ENCODE assay signal across 8 cellular contexts in genomic region chr3:5187920-5188418, GRCh38. TPM values are rescaled to one million over a fixed set of nuclear protein-coding genes. Genes with fewer than 3 reads are reported as not detected.
A peak's percentile ranks its signal among the peaks of the same experiment; 100 is the strongest.
DNase-seq lines count a peak whose midpoint lies in the region; ATAC-seq, FAIRE-seq and TF ChIP-seq lines count a peak whose summit lies in the region.

No MANE protein-coding gene starts in this region.

- WGBS in thymus = under 1% methylated on average over 66 of the region's 66 CpGs

- H3K9me3 ChIP-seq in endothelial cell of umbilical vein (replicated peaks; ENCODE audit: control insufficient read depth, insufficient read depth, low read length) (no peaks in the 10 kb centered on the region), thymus (ENCODE audit: control insufficient read depth) (no peaks in the 10 kb centered on the region)

- peaks cover 27% of the 10 kb centered on the region for H3K36me3 Mint-ChIP-seq in activated CD8-positive, alpha-beta memory T cell treated with anti-CD3 and anti-CD28 coated beads, Interleukin-2, amount 10 ng/mL, durations not matched to agents 7 days and 5 days

- H3K79me2 ChIP-seq in KMS-11 (ENCODE audit: insufficient read depth, low read depth) (peaks cover 41% of the 10 kb centered on the region), endothelial cell of umbilical vein (ENCODE audit: control insufficient read depth, insufficient read depth, low read length) (peaks cover 53% of the 10 kb centered on the region)

- H3K27ac ChIP-seq in KMS-11 (peak overlapping the region; percentile 85), endothelial cell of umbilical vein (ENCODE audit: insufficient read depth, low read depth, low read length) (peak overlapping the region; percentile 92), thymus (ENCODE audit: low read depth) (peak overlapping the region; percentile 98)

- CTCF ChIA-PET in activated CD8-positive, alpha-beta memory T cell treated with anti-CD3 and anti-CD28 coated beads, Interleukin-2, amount 10 ng/mL, durations not matched to agents 7 days and 5 days (lab: Charles Lee) = interaction anchor here (1.2 to 3.0 kb wide), 2 partner anchors 9 to 65 kb away, joined by 3 to 25 read pairs; no protein-coding TSS in a partner anchor
- CTCF ChIA-PET in endothelial cell of umbilical vein (lab: Charles Lee) = interaction anchor here (0.8 to 2.8 kb wide), 4 partner anchors 8 to 67 kb away, joined by 3 to 11 read pairs (median 5); no protein-coding TSS in a partner anchor

- no peaks in the 10 kb centered on the region for H4K20me1 ChIP-seq in KMS-11 (ENCODE audit: insufficient read depth)
- H4K20me1 ChIP-seq in endothelial cell of umbilical vein (replicated peaks; ENCODE audit: control insufficient read depth, extremely low read depth, insufficient read depth, low read length) = no peaks in the 10 kb centered on the region

- POLR2A ChIA-PET in endothelial cell of umbilical vein (lab: Charles Lee) = interaction anchor here (0.9 kb wide), 1 partner anchor 9 kb away, joined by 3 read pairs; no protein-coding TSS in a partner anchor

- H3K4me1 ChIP-seq in KMS-11 (ENCODE audit: low read depth, poor library complexity, severe bottlenecking) (peaks cover 6% of the 10 kb centered on the region), endothelial cell of umbilical vein (ENCODE audit: control insufficient read depth, extremely low read depth, insufficient read depth, low read length) (peaks cover 20% of the 10 kb centered on the region), thymus (ENCODE audit: control insufficient read depth, insufficient read depth, low read length) (peaks cover 26% of the 10 kb centered on the region)

- no peaks in the 10 kb centered on the region for H3K27me3 ChIP-seq in KMS-11 (ENCODE audit: insufficient read depth, low read depth)
- H3K27me3 ChIP-seq in endothelial cell of umbilical vein (ENCODE audit: control insufficient read depth in 2 of 2, insufficient read depth in 2 of 2, low read length in 2 of 2) = no peaks in the 10 kb centered on the region
- H3K27me3 ChIP-seq in thymus (ENCODE audit: control insufficient read depth, insufficient read depth) = no peaks in the 10 kb centered on the region

- no peaks in the 10 kb centered on the region for H3K27me3 Mint-ChIP-seq in activated CD8-positive, alpha-beta memory T cell treated with anti-CD3 and anti-CD28 coated beads, Interleukin-2, amount 10 ng/mL, durations not matched to agents 7 days and 5 days

- TF ChIP-seq POLR2A in endothelial cell of umbilical vein (IDR thresholded peaks at IDR 0.05; ENCODE audit: low read depth, low read length) = no peak

- BruUV-seq in endothelial cell of umbilical vein (replicated peaks; lab: Mats Ljungman, UMichigan) = TSS peak; percentile 2

- FAIRE-seq in endothelial cell of umbilical vein (lab: Jason Lieb, UNC) = no peak

- peak overlapping the region; percentile 86 for H3K9ac ChIP-seq in KMS-11
- peak overlapping the region; percentile 88 for H3K9ac ChIP-seq in endothelial cell of umbilical vein (replicated peaks; ENCODE audit: extremely low read depth, insufficient read depth, low read length)

- H3K9me3 Mint-ChIP-seq in activated CD8-positive, alpha-beta memory T cell treated with anti-CD3 and anti-CD28 coated beads, Interleukin-2, amount 10 ng/mL, durations not matched to agents 7 days and 5 days (ENCODE audit: low read depth) = no peaks in the 10 kb centered on the region

- H3K36me3 ChIP-seq in KMS-11 (ENCODE audit: insufficient read depth) (no peaks in the 10 kb centered on the region), endothelial cell of umbilical vein (ENCODE audit: control insufficient read depth in 2 of 2, extremely low read depth in 1 of 2, insufficient read depth in 2 of 2, low read length in 2 of 2) (peaks cover 0 to under 1% of the 10 kb centered on the region in 2 experiments), thymus (ENCODE audit: control insufficient read depth, insufficient read depth) (peaks cover 5% of the 10 kb centered on the region)

- H3K4me2 ChIP-seq in KMS-11 = peak overlapping the region; percentile 54; the same call in 1 of the 2 replicates
- H3K4me2 ChIP-seq in endothelial cell of umbilical vein (ENCODE audit: insufficient read depth, low read length) = peak overlapping the region; percentile 74

- peak overlapping the region; percentile 93 for H3K4me3 Mint-ChIP-seq in activated CD8-positive, alpha-beta memory T cell treated with anti-CD3 and anti-CD28 coated beads, Interleukin-2, amount 10 ng/mL, durations not matched to agents 7 days and 5 days

- H3K4me1 Mint-ChIP-seq in activated CD8-positive, alpha-beta memory T cell treated with anti-CD3 and anti-CD28 coated beads, Interleukin-2, amount 10 ng/mL, durations not matched to agents 7 days and 5 days = peaks cover 28% of the 10 kb centered on the region

- dilution Hi-C loops in endothelial cell of umbilical vein (cut with MboI; ENCODE audit: extremely low pct_ligation_motif_present, low sequenced_read_pairs) = no loop called here

- peak; percentile 10 for ATAC-seq in GM21737 (IDR thresholded peaks at IDR 0.05; ENCODE audit: unreplicated experiment)
- ATAC-seq in activated CD8-positive, alpha-beta memory T cell treated with anti-CD3 and anti-CD28 coated beads, Interleukin-2, amount 10 ng/mL, durations not matched to agents 7 days and 5 days = peak; percentile 28

- peak overlapping the region; percentile 96 for H3K27ac Mint-ChIP-seq in activated CD8-positive, alpha-beta memory T cell treated with anti-CD3 and anti-CD28 coated beads, Interleukin-2, amount 10 ng/mL, durations not matched to agents 7 days and 5 days

- H2AFZ ChIP-seq in KMS-11 (ENCODE audit: low read depth) (peak overlapping the region; percentile 47), endothelial cell of umbilical vein (ENCODE audit: low read depth, low read length) (peak overlapping the region; percentile 56)

- DNase-seq in EL (peak; percentile 46), endothelial cell of umbilical vein (ENCODE audit: low read depth, low spot score) (no peak), mucosa of gallbladder (ENCODE audit: low spot score) (peak; percentile 18), SIG-M5 treated with dmso at 0.1 percent for 504 hours (lab: John Stamatoyannopoulos, UW; ENCODE audit: unreplicated experiment) (no peak)
- peak; percentile 69 for DNase-seq in activated CD8-positive, alpha-beta memory T cell treated with anti-CD3 and anti-CD28 coated beads, Interleukin-2, amount 10 ng/mL, durations not matched to agents 7 days and 5 days

- intact Hi-C loops in endothelial cell of umbilical vein (cut with micrococcal nuclease) = loop anchor here (1.0 to 5.0 kb wide), 7 partner anchors 7 to 696 kb away; partner anchors contain the start of genes ARL8B, BHLHE40 and ITPR1

- no peaks in the 10 kb centered on the region for H3K9me1 ChIP-seq in endothelial cell of umbilical vein (replicated peaks; ENCODE audit: control insufficient read depth, extremely low read depth, insufficient read depth, low read length)

- no peak overlapping the region for H3K4me3 ChIP-seq in KMS-11 (IDR thresholded peaks at IDR 0.05; ENCODE audit: insufficient read depth, low read depth, low read length)
- peak overlapping the region; percentile 82 to 88 (median 83) for H3K4me3 ChIP-seq in endothelial cell of umbilical vein (replicated peaks in 1 of 3; ENCODE audit: insufficient read depth in 1 of 3, low read depth in 1 of 3, low read length in 3 of 3)
- H3K4me3 ChIP-seq in thymus (ENCODE audit: low read length) = peak overlapping the region; percentile 100

- TF ChIP-seq CTCF in KMS-11 (conservative IDR thresholded peaks at IDR 0.05; ENCODE audit: low read depth, low read length) = no peak
- TF ChIP-seq CTCF in endothelial cell of umbilical vein (IDR thresholded peaks at IDR 0.05; ENCODE audit: extremely low read depth in 1 of 2, insufficient read depth in 1 of 2, low read depth in 1 of 2, low read length in 2 of 2) = no peak

TF ChIP-seq in endothelial cell of umbilical vein, 7 proteins besides CTCF, POLR2A, EP300 and RAD21:
- TF ChIP-seq POLR2AphosphoS5 (IDR thresholded peaks at IDR 0.05; ENCODE audit: insufficient read depth, low read depth, low read length) (peak; percentile 16), EZH2 (IDR thresholded peaks at IDR 0.05; ENCODE audit: borderline replicate concordance, low read depth, low read length, severe bottlenecking) (no peak)

RNA-seq across cellular contexts. Expression of gene EDEM1, which starts 0.5 kb away (rescaled TPM):
- total RNA-seq in activated CD8-positive, alpha-beta memory T cell treated with anti-CD3 and anti-CD28 coated beads, Interleukin-2, amount 10 ng/mL, durations not matched to agents 7 days and 5 days = 100 to 1,000 TPM in 1 of 2 experiments, 10 to 100 TPM in 1; 79.0 to 119 TPM
- total RNA-seq in endothelial cell of umbilical vein = 61.1 and 65.4 TPM in 2 replicates
- polyA plus RNA-seq in endothelial cell of umbilical vein = 19.1 and 19.4 TPM in 2 replicates
- 17.5 and 20.8 TPM in 2 replicates for polyA plus RNA-seq in endothelial cell of umbilical vein (2011; cell fraction: cytosol; rRNA removed)
- 39.2 and 44.3 TPM in 2 replicates for polyA plus RNA-seq in endothelial cell of umbilical vein (2011; cell fraction: nucleus; rRNA removed)
- polyA plus RNA-seq in endothelial cell of umbilical vein (2012) = 28.9 and 34.0 TPM in 2 replicates
- polyA minus RNA-seq in endothelial cell of umbilical vein = 50.1 and 54.7 TPM in 2 replicates
- 22.5 TPM for polyA minus RNA-seq in endothelial cell of umbilical vein (2011; cell fraction: cytosol; rRNA and poly(A)+ RNA removed)
- 38.2 and 49.6 TPM in 2 replicates for polyA minus RNA-seq in endothelial cell of umbilical vein (2011; cell fraction: nucleus; rRNA and poly(A)+ RNA removed)
- total RNA-seq in mucosa of gallbladder = 30.9 TPM
- polyA plus RNA-seq in thymus = 31.7 TPM

Comparison
In these comparisons a context has a peak if more than half of its experiments do, and no peak if none do; other contexts are left out.
1. DNase-seq: peak in EL (single experiment), activated CD8-positive, alpha-beta memory T cell treated with anti-CD3 and anti-CD28 coated beads, Interleukin-2, amount 10 ng/mL, durations not matched to agents 7 days and 5 days (single experiment) and mucosa of gallbladder (single experiment); none in endothelial cell of umbilical vein (single experiment) and SIG-M5 treated with dmso at 0.1 percent for 504 hours (single experiment).
2. Peak in every context shown above with its lines, with median percentiles within 50 percentile points of each other: H3K27ac ChIP-seq.